Comparison of ENCODE assay signal across 21 cellular contexts in genomic region chr7:38704041-38704547, GRCh38.
"Had no signal": no experiment of that assay in that cellular context is flagged by ENCODE, and none has a peak within 500 bp of the region (broad histone marks: within the 10 kb centered on the region; RNA-seq: fewer than 3 reads in every experiment).

No MANE protein-coding gene starts in this region.

- H3K27me3 ChIP-seq: body of pancreas, gastrocnemius medialis, heart left ventricle, right atrium auricular region, tibial artery had no signal

- H3K4me3 Mint-ChIP-seq: activated CD4-positive, alpha-beta T cell treated with anti-CD3 and anti-CD28 coated beads, Interleukin-2, amount 10 ng/mL, durations not matched to agents 7 days and 5 days; activated T-cell treated with anti-CD3 and anti-CD28 coated beads, Interleukin-2, amount 50 U/mL, for 72 hours; natural killer cell treated with Interleukin-12 subunit alpha and Interleukin-12 subunit beta and Interleukin-15 and Interleukin-18, amount 100 ng/mL, for 72 hours had no signal

- H3K4me1 ChIP-seq: body of pancreas, gastrocnemius medialis, heart left ventricle, right atrium auricular region had no signal

- H3K9me3 ChIP-seq: gastrocnemius medialis, right atrium auricular region, tibial artery had no signal

- DNase-seq: activated CD4-positive, alpha-beta T cell treated with anti-CD3 and anti-CD28 coated beads, Interleukin-2, amount 10 ng/mL, durations not matched to agents 7 days and 5 days; activated CD8-positive, alpha-beta memory T cell treated with anti-CD3 and anti-CD28 coated beads, Interleukin-2, amount 50 U/mL, for 48 hours; activated gamma-delta T cell; activated T-cell treated with anti-CD3 and anti-CD28 coated beads, Interleukin-2, amount 50 U/mL, for 72 hours; amniotic stem cell; body of pancreas; cerebellar nuclear complex; effector CD8-positive, alpha-beta T cell; gastrocnemius medialis; heart left ventricle; left colon; stimulated activated CD4-positive, alpha-beta T cell treated with anti-CD3 and anti-CD28 coated beads, Interleukin-15, amount 100 ng/mL, for 24 hours; stimulated activated CD4-positive, alpha-beta T cell treated with anti-CD3 and anti-CD28 coated beads, Interleukin-4, amount 100 ng/mL, for 1 hour; stimulated activated naive CD4-positive, alpha-beta T cell; T-helper 9 cell; tibial artery had no signal

- H3K4me3 ChIP-seq: body of pancreas, gastrocnemius medialis, heart left ventricle, right atrium auricular region, skin epidermis, tibial artery had no signal

- H3K36me3 ChIP-seq: gastrocnemius medialis, heart left ventricle, right atrium auricular region, tibial artery had no signal

- H3K9me3 Mint-ChIP-seq: activated CD4-positive, alpha-beta T cell treated with anti-CD3 and anti-CD28 coated beads, Interleukin-2, amount 10 ng/mL, durations not matched to agents 7 days and 5 days; activated T-cell treated with anti-CD3 and anti-CD28 coated beads, Interleukin-2, amount 50 U/mL, for 72 hours; natural killer cell treated with Interleukin-12 subunit alpha and Interleukin-12 subunit beta and Interleukin-15 and Interleukin-18, amount 100 ng/mL, for 72 hours had no signal

- ATAC-seq: activated naive CD4-positive, alpha-beta T cell treated with anti-CD3 and anti-CD28 coated beads, Interleukin-2, amount 50 U/mL, for 72 hours; activated T-cell treated with anti-CD3 and anti-CD28 coated beads, Interleukin-2, amount 50 U/mL, for 72 hours; body of pancreas; gastrocnemius medialis; heart left ventricle; left colon; natural killer cell treated with Interleukin-12 subunit alpha and Interleukin-12 subunit beta and Interleukin-15 and Interleukin-18, amount 100 ng/mL, for 72 hours had no signal

- H3K27ac Mint-ChIP-seq: activated CD4-positive, alpha-beta T cell treated with anti-CD3 and anti-CD28 coated beads, Interleukin-2, amount 10 ng/mL, durations not matched to agents 7 days and 5 days; activated naive CD4-positive, alpha-beta T cell treated with anti-CD3 and anti-CD28 coated beads, Interleukin-2, amount 50 U/mL, for 72 hours; activated T-cell treated with anti-CD3 and anti-CD28 coated beads, Interleukin-2, amount 50 U/mL, for 72 hours; natural killer cell treated with Interleukin-12 subunit alpha and Interleukin-12 subunit beta and Interleukin-15 and Interleukin-18, amount 100 ng/mL, for 72 hours; progenitor cell of endocrine pancreas had no signal

- H3K27ac ChIP-seq: body of pancreas, gastrocnemius medialis, heart left ventricle, right atrium auricular region, skin epidermis, tibial artery had no signal
